ENCODE assay signal across 11 cellular contexts in genomic region chr3:23804441-23805227, GRCh38. TPM values are rescaled to one million over a fixed set of nuclear protein-coding genes. Genes with fewer than 3 reads are reported as not detected.
DNase-seq lines count a peak whose midpoint lies in the region; ATAC-seq, FAIRE-seq and TF ChIP-seq lines count a peak whose summit lies in the region.
"Had no signal": no experiment of that assay in that cellular context is flagged by ENCODE, and none has a peak within 500 bp of the region (broad histone marks: within the 10 kb centered on the region; RNA-seq: fewer than 3 reads in every experiment).

No MANE protein-coding gene starts in this region.

- H3K27ac ChIP-seq in CD4-positive, alpha-beta memory T cell (ENCODE audit: low read depth, low read length): no peak overlapping the region
- no peak overlapping the region for H3K27ac ChIP-seq in HUES64 (ENCODE audit: low read depth, low read length)

- no peaks in the 10 kb centered on the region for H3K9me3 Mint-ChIP-seq in CD4-positive, alpha-beta memory T cell
- H3K9me3 Mint-ChIP-seq in naive thymus-derived CD8-positive, alpha-beta T cell: no peaks in the 10 kb centered on the region

- TF ChIP-seq CTCF in bronchial epithelial cell (IDR thresholded peaks at IDR 0.05; ENCODE audit: insufficient read depth, low read length, severe bottlenecking): no peak

- H3K36me3 ChIP-seq in CD4-positive, alpha-beta memory T cell (ENCODE audit: insufficient read depth, low read length): no peaks in the 10 kb centered on the region
- peaks cover 20% of the 10 kb centered on the region for H3K36me3 ChIP-seq in HUES64 (ENCODE audit: insufficient read depth, low read length)
- no peaks in the 10 kb centered on the region for H3K36me3 ChIP-seq in bronchial epithelial cell (ENCODE audit: control insufficient read depth, insufficient read depth, low read length)

- CTCF ChIA-PET in CD4-positive, alpha-beta memory T cell (lab: Charles Lee; ENCODE audit: partially characterized antibody): no interaction called here

- peak overlapping the region; percentile 13 to 96 (median 69) for H3K27ac Mint-ChIP-seq in CD4-positive, alpha-beta memory T cell
- peak overlapping the region in 9 of 10 donors; percentile 15 to 97 (median 93) for H3K27ac Mint-ChIP-seq in naive thymus-derived CD8-positive, alpha-beta T cell

- no peaks in the 10 kb centered on the region for H3K9me3 ChIP-seq in CD4-positive, alpha-beta memory T cell (ENCODE audit: control insufficient read depth in 1 of 2, low read length in 2 of 2)
- H3K9me3 ChIP-seq in HUES64 (ENCODE audit: insufficient read depth, low read depth, low read length): no peaks in the 10 kb centered on the region

- peak overlapping the region; percentile 8 to 97 (median 92) for H3K4me3 Mint-ChIP-seq in CD4-positive, alpha-beta memory T cell
- H3K4me3 Mint-ChIP-seq in naive thymus-derived CD8-positive, alpha-beta T cell: peak overlapping the region; percentile 61 to 99 (median 94)

- peaks cover 0 to 8% of the 10 kb centered on the region in 2 donors for H3K36me3 Mint-ChIP-seq in CD4-positive, alpha-beta memory T cell
- no peaks in the 10 kb centered on the region for H3K36me3 Mint-ChIP-seq in naive thymus-derived CD8-positive, alpha-beta T cell

- H3K4me1 Mint-ChIP-seq in CD4-positive, alpha-beta memory T cell: peaks cover 28 to 38% (median 33%) of the 10 kb centered on the region in 4 donors
- peaks cover 20 to 40% (median 33%) of the 10 kb centered on the region in 4 donors for H3K4me1 Mint-ChIP-seq in naive thymus-derived CD8-positive, alpha-beta T cell

- no peak for DNase-seq in CD4-positive, alpha-beta memory T cell
- peak; percentile 74 for DNase-seq in bronchial epithelial cell (ENCODE audit: low read depth)
- no peak for DNase-seq in naive thymus-derived CD8-positive, alpha-beta T cell
- DNase-seq in DMS79 treated with DMSO at 0.1 percent for 48 hours (lab: John Stamatoyannopoulos, UW): no peak
- no peak for DNase-seq in Right ventricle myocardium inferior (ENCODE audit: missing footprints)
- DNase-seq: DMS153; effector CD8-positive, alpha-beta T cell; NCI-H2081 treated with DMSO at 0.1 percent for 48 hours had no signal

- no peak overlapping the region for H3K9ac ChIP-seq in HUES64 (ENCODE audit: low read depth, low read length)

- intact Hi-C loops in CD4-positive, alpha-beta memory T cell (cut with micrococcal nuclease): loop anchor here (1.0 kb wide), 1 partner anchor 112 kb away; the partner anchor contains the start of gene NKIRAS1
- intact Hi-C loops in Right ventricle myocardium inferior (cut with DNase I): loop anchor here (5.0 kb wide), 2 partner anchors 68 to 602 kb away; partner anchors contain the start of gene UBE2E2

- ATAC-seq in naive thymus-derived CD8-positive, alpha-beta T cell: no peak
- ATAC-seq in GM19452 (IDR thresholded peaks at IDR 0.05; ENCODE audit: unreplicated experiment) (no peak), GM21381 (IDR thresholded peaks at IDR 0.05; ENCODE audit: unreplicated experiment) (no peak), Right ventricle myocardium inferior (no peak)

- POLR2A ChIA-PET in CD4-positive, alpha-beta memory T cell (lab: Charles Lee; ENCODE audit: partially characterized antibody): interaction anchor here (1.1 to 1.2 kb wide), 2 partner anchors 112 kb away, joined by 3 to 6 read pairs; partner anchors contain the start of genes NKIRAS1 and RPL15
- POLR2A ChIA-PET in naive thymus-derived CD8-positive, alpha-beta T cell (lab: Charles Lee): interaction anchor here (0.8 to 1.0 kb wide), 2 partner anchors 112 to 113 kb away, joined by 3 read pairs; partner anchors contain the start of genes NKIRAS1 and RPL15

- H3K27me3 Mint-ChIP-seq in CD4-positive, alpha-beta memory T cell: no peaks in the 10 kb centered on the region
- no peaks in the 10 kb centered on the region for H3K27me3 Mint-ChIP-seq in naive thymus-derived CD8-positive, alpha-beta T cell

- 86% methylated on average over 8 of the region's 8 CpGs for WGBS in HUES64

- no peak for FAIRE-seq in bronchial epithelial cell (lab: Jason Lieb, UNC)

- H3K4me1 ChIP-seq in CD4-positive, alpha-beta memory T cell (ENCODE audit: insufficient read depth, low read length): peaks cover 35% of the 10 kb centered on the region
- H3K4me1 ChIP-seq in HUES64 (ENCODE audit: insufficient read depth, low read length): peaks cover 37% of the 10 kb centered on the region

- no peak overlapping the region for H3K4me3 ChIP-seq in CD4-positive, alpha-beta memory T cell (ENCODE audit: low read length in 2 of 2)
- H3K4me3 ChIP-seq in HUES64 (ENCODE audit: low read length): peak overlapping the region; percentile 85
- H3K4me3 ChIP-seq in bronchial epithelial cell (ENCODE audit: low read depth, low read length): no peak overlapping the region

- no peaks in the 10 kb centered on the region for H3K27me3 ChIP-seq in CD4-positive, alpha-beta memory T cell (ENCODE audit: insufficient read depth, low read length)
- no peaks in the 10 kb centered on the region for H3K27me3 ChIP-seq in HUES64 (ENCODE audit: insufficient read depth, low read length)
- no peaks in the 10 kb centered on the region for H3K27me3 ChIP-seq in bronchial epithelial cell (ENCODE audit: control insufficient read depth, insufficient read depth, low read length)

RNA-seq across cellular contexts. Expression of gene UBE2E1, which starts 1.1 kb away (rescaled TPM):
- total RNA-seq in CD4-positive, alpha-beta memory T cell: 10 to 100 TPM; 59.5 to 61.4 TPM
- polyA plus RNA-seq in CD4-positive, alpha-beta memory T cell: 10 to 100 TPM; 10.9 to 12.0 TPM
- 148 TPM for polyA plus RNA-seq in HUES64 (2013, experiment 1 of 2)
- polyA plus RNA-seq in HUES64 (2013, experiment 2 of 2): 159 TPM
- total RNA-seq in bronchial epithelial cell (85.4 and 124 TPM in 2 replicates), Right ventricle myocardium inferior (75.3 TPM)
- 10 to 100 TPM; 57.0 to 65.6 TPM for total RNA-seq in naive thymus-derived CD8-positive, alpha-beta T cell
- 10 to 100 TPM in 1 of 3 donors, 1 to 10 TPM in 2; 5.6 to 14.7 (median 9.8) TPM for polyA plus RNA-seq in naive thymus-derived CD8-positive, alpha-beta T cell
